ENCODE assay signal across 21 cellular contexts in the genomic region with DNA sequence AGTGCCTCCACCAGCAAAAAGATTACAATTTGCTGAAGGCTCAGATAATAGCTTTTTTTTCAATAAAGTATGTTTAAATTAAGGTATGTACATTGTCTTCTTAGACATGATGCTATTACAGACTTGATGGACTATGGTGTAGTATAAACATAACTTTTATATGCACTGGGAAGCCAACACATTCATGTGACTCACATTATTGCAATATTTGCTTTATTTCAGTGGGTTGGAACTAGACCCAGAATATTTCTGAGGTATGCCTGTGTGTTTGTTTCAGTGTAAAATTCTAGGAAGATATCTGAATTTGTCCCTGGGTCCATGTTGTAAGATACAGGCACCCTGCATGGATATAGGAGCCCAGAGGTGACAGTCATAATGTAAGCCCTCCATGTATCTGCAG.
"Had no signal": no experiment of that assay in that cellular context is flagged by ENCODE, and none has a peak within 500 bp of the region (broad histone marks: within the 10 kb centered on the region; RNA-seq: fewer than 3 reads in every experiment).

No MANE protein-coding gene starts in this region.

- H3K4me1 ChIP-seq: gastroesophageal sphincter, heart left ventricle, pancreas, psoas muscle, right atrium auricular region, upper lobe of right lung had no signal

- H3K4me3 Mint-ChIP-seq: activated CD8-positive, alpha-beta T cell treated with anti-CD3 and anti-CD28 coated beads, Interleukin-2, amount 10 ng/mL, durations not matched to agents 7 days and 5 days; activated naive CD4-positive, alpha-beta T cell treated with anti-CD3 and anti-CD28 coated beads, Interleukin-2, amount 50 U/mL, for 24 hours; memory B cell; nephron progenitor cell had no signal

- FAIRE-seq: keratinocyte, pancreas had no signal

- H3K36me3 Mint-ChIP-seq: activated naive CD4-positive, alpha-beta T cell treated with anti-CD3 and anti-CD28 coated beads, Interleukin-2, amount 50 U/mL, for 24 hours; memory B cell had no signal

- H3K36me3 ChIP-seq: gastroesophageal sphincter, heart left ventricle, pancreas, right atrium auricular region, upper lobe of right lung had no signal

- H3K27ac Mint-ChIP-seq: activated CD8-positive, alpha-beta T cell treated with anti-CD3 and anti-CD28 coated beads, Interleukin-2, amount 10 ng/mL, durations not matched to agents 7 days and 5 days; activated naive CD4-positive, alpha-beta T cell treated with anti-CD3 and anti-CD28 coated beads, Interleukin-2, amount 50 U/mL, for 24 hours; memory B cell; nephron progenitor cell had no signal

- H3K27me3 ChIP-seq: gastroesophageal sphincter, heart left ventricle, pancreas, right atrium auricular region, upper lobe of right lung had no signal

- ATAC-seq: activated CD8-positive, alpha-beta T cell treated with anti-CD3 and anti-CD28 coated beads, Interleukin-2, amount 10 ng/mL, durations not matched to agents 7 days and 5 days; gastroesophageal sphincter; heart left ventricle; left colon; pancreas; psoas muscle had no signal

- H3K27me3 Mint-ChIP-seq: memory B cell had no signal

- H3K4me1 Mint-ChIP-seq: activated naive CD4-positive, alpha-beta T cell treated with anti-CD3 and anti-CD28 coated beads, Interleukin-2, amount 50 U/mL, for 24 hours; memory B cell; nephron progenitor cell had no signal

- H3K27ac ChIP-seq: gastroesophageal sphincter, heart left ventricle, pancreas, psoas muscle, right atrium auricular region, upper lobe of right lung had no signal

- DNase-seq: activated CD4-positive, alpha-beta T cell treated with anti-CD3 and anti-CD28 coated beads for 1 hour; activated CD4-positive, alpha-beta T cell treated with anti-CD3 and anti-CD28 coated beads, Interleukin-2, amount 50 U/mL, for 1 hour; activated CD8-positive, alpha-beta T cell treated with anti-CD3 and anti-CD28 coated beads, Interleukin-2, amount 10 ng/mL, durations not matched to agents 7 days and 5 days; activated gamma-delta T cell treated with Interleukin-2 at 50 U/mL for 16 hours; dermis blood vessel endothelial cell; effector CD8-positive, alpha-beta T cell; erythroblast; heart left ventricle; left colon; nephron progenitor cell; pancreas; psoas muscle; stimulated activated CD4-positive, alpha-beta T cell treated with anti-CD3 and anti-CD28 coated beads, Interleukin-4, amount 100 ng/mL, for 24 hours; stimulated activated naive CD4-positive, alpha-beta T cell treated with Interleukin-2 at 50 U/mL for 16 hours; T-helper 9 cell; upper lobe of right lung had no signal

- H3K4me3 ChIP-seq: gastroesophageal sphincter, heart left ventricle, pancreas, psoas muscle, right atrium auricular region, upper lobe of right lung had no signal

- H3K9me3 ChIP-seq: pancreas, psoas muscle, right atrium auricular region, upper lobe of right lung had no signal
